In the genomic region with DNA sequence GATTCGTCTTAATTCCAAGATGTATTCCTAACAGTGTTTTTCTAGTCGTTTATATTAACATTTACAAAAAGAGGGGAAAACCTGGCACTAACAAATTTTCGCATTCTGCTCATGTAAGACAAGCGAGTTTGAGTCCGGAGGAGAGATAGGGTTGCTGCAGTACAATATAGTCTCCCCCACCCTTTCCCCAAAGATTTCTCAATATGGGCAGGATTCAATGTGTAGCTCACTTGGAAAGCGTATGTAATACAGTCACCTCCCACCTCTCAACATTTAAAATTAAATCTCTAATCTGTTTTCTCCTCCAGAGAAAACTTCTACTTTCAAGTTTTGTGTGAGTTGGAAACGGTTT, we compare ENCODE assay signal across 8 cellular contexts. TPM values are rescaled to one million over a fixed set of nuclear protein-coding genes. Genes with fewer than 3 reads are reported as not detected.
DNase-seq lines count a peak whose midpoint lies in the region; ATAC-seq and TF ChIP-seq lines count a peak whose summit lies in the region.

No MANE protein-coding gene starts in this region.

- H3K4me1 Mint-ChIP-seq in GM23338 = peaks cover 25% of the 10 kb centered on the region
- peaks cover 8% of the 10 kb centered on the region for H3K4me1 Mint-ChIP-seq in memory B cell

- no peaks in the 10 kb centered on the region for H3K36me3 Mint-ChIP-seq in GM23338 (ENCODE audit: low read depth)
- no peaks in the 10 kb centered on the region for H3K36me3 Mint-ChIP-seq in memory B cell

- peaks cover 47% of the 10 kb centered on the region for H4K20me1 ChIP-seq in GM23338 (replicated peaks; ENCODE audit: insufficient read depth)
- H4K20me1 ChIP-seq in PC-9 (ENCODE audit: insufficient read depth) = no peaks in the 10 kb centered on the region

- H3K36me3 ChIP-seq in GM23338 (ENCODE audit: insufficient read depth) (no peaks in the 10 kb centered on the region), PC-9 (ENCODE audit: low read depth) (no peaks in the 10 kb centered on the region), vagina (no peaks in the 10 kb centered on the region)

- DNase-seq in GM23338 (ENCODE audit: low spot score) (peak; percentile 21), PC-9 (peak in 1 of 2 experiments; percentile 68), dermis microvascular lymphatic vessel endothelial cell (ENCODE audit: low read depth in 2 of 2) (peak; percentile 52 to 58), memory B cell (ENCODE audit: low spot score in 2 of 2) (no peak), vagina (ENCODE audit: extremely low spot score in 2 of 2) (no peak)
- DNase-seq in central memory CD4-positive, alpha-beta T cell = no peak

- peak; percentile 10 for ATAC-seq in GM23338
- peak; percentile 16 for ATAC-seq in memory B cell (ENCODE audit: low read depth)
- ATAC-seq in HG03520 (IDR thresholded peaks at IDR 0.05; ENCODE audit: unreplicated experiment) = no peak
- no peak for ATAC-seq in HG03439 (IDR thresholded peaks at IDR 0.05; ENCODE audit: unreplicated experiment)

- no peak for TF ChIP-seq POLR2A in vagina (IDR thresholded peaks at IDR 0.05)

- H3K27ac Mint-ChIP-seq in GM23338 = no peak overlapping the region
- H3K27ac Mint-ChIP-seq in memory B cell = peak overlapping the region; percentile 93

- H3K79me2 ChIP-seq in GM23338 (replicated peaks; ENCODE audit: insufficient read depth) (peaks cover 9% of the 10 kb centered on the region; the same call in 1 of the 2 replicates), PC-9 (ENCODE audit: low read depth) (peaks cover 67% of the 10 kb centered on the region)

- H3K9me3 Mint-ChIP-seq in GM23338 = no peaks in the 10 kb centered on the region
- H3K9me3 Mint-ChIP-seq in memory B cell = no peaks in the 10 kb centered on the region

- peaks cover 27% of the 10 kb centered on the region for H3K4me1 ChIP-seq in GM23338 (ENCODE audit: insufficient read depth)
- H3K4me1 ChIP-seq in PC-9 (replicated peaks; ENCODE audit: insufficient read depth) = peaks cover 65% of the 10 kb centered on the region
- H3K4me1 ChIP-seq in vagina = peaks cover 31% of the 10 kb centered on the region

- CTCF ChIA-PET in PC-9 (lab: Charles Lee) = interaction anchor here (1.1 kb wide), 1 partner anchor 31 kb away, joined by 4 read pairs; no protein-coding TSS in a partner anchor

- H3K27me3 ChIP-seq in GM23338 (ENCODE audit: insufficient read depth) = peaks cover 93% of the 10 kb centered on the region
- H3K27me3 ChIP-seq in PC-9 (ENCODE audit: insufficient read depth, low read depth) = no peaks in the 10 kb centered on the region
- H3K27me3 ChIP-seq in vagina = no peaks in the 10 kb centered on the region

- H3K9me2 ChIP-seq in GM23338 (ENCODE audit: insufficient read depth) (no peaks in the 10 kb centered on the region), PC-9 (ENCODE audit: insufficient read depth) (no peaks in the 10 kb centered on the region)

- peaks cover 13% of the 10 kb centered on the region for H3F3A ChIP-seq in GM23338 (replicated peaks; ENCODE audit: low read depth)
- H3F3A ChIP-seq in PC-9 (ENCODE audit: insufficient read depth, low read depth) = peaks cover 12% of the 10 kb centered on the region; the same call in 1 of the 2 replicates

- peak overlapping the region; percentile 64 for H3K4me3 Mint-ChIP-seq in GM23338
- peak overlapping the region; percentile 81 for H3K4me3 Mint-ChIP-seq in memory B cell

- POLR2A ChIA-PET in PC-9 (lab: Charles Lee; ENCODE audit: unreplicated experiment) = interaction anchor here (0.5 to 1.4 kb wide), 5 partner anchors 11 to 283 kb away, joined by 3 to 13 read pairs (median 5); no protein-coding TSS in a partner anchor

- H3K27ac ChIP-seq in GM23338 (ENCODE audit: low read depth) (0 out of 2 replicates have a peak overlapping the region, but pooled peaks have one; percentile 46), PC-9 (peak overlapping the region; percentile 60), vagina (peak overlapping the region; percentile 94)

- TF ChIP-seq CTCF in GM23338 (conservative IDR thresholded peaks at IDR 0.05; ENCODE audit: low read depth in 2 of 2) = no peak
- TF ChIP-seq CTCF in PC-9 (conservative IDR thresholded peaks at IDR 0.05) = no peak
- no peak for TF ChIP-seq CTCF in vagina (IDR thresholded peaks at IDR 0.05)

- TSS peak; percentile 65 for BruUV-seq in PC-9 (replicated peaks; lab: Mats Ljungman, UMichigan)

- H3K9me3 ChIP-seq in PC-9 (ENCODE audit: insufficient read depth, low read depth) (no peaks in the 10 kb centered on the region), vagina (no peaks in the 10 kb centered on the region)

- intact Hi-C loops in PC-9 (cut with micrococcal nuclease; ENCODE audit: unreplicated experiment) (loop anchor here (2.0 kb wide), 2 partner anchors 15 to 27 kb away; no protein-coding TSS in a partner anchor), vagina (cut with DNase I) (loop anchor here (10.0 kb wide), 1 partner anchor 69 kb away; no protein-coding TSS in a partner anchor)

- H3K4me3 ChIP-seq in GM23338 (peak overlapping the region; percentile 51), PC-9 (peak overlapping the region; percentile 65), vagina (peak overlapping the region; percentile 71 to 83)

- H2AFZ ChIP-seq in GM23338 = no peak overlapping the region
- peak overlapping the region; percentile 89 for H2AFZ ChIP-seq in PC-9

- H3K4me2 ChIP-seq in GM23338 (peak overlapping the region; percentile 79), PC-9 (peak overlapping the region; percentile 81)

- H3K27me3 Mint-ChIP-seq in GM23338 (ENCODE audit: insufficient read depth, low read depth, poor library complexity) (peaks cover 50% of the 10 kb centered on the region), memory B cell (no peaks in the 10 kb centered on the region)

TF ChIP-seq in GM23338, 12 proteins besides CTCF, POLR2A, EP300 and RAD21 (continues in another document):
- TF ChIP-seq, protein P1, sequence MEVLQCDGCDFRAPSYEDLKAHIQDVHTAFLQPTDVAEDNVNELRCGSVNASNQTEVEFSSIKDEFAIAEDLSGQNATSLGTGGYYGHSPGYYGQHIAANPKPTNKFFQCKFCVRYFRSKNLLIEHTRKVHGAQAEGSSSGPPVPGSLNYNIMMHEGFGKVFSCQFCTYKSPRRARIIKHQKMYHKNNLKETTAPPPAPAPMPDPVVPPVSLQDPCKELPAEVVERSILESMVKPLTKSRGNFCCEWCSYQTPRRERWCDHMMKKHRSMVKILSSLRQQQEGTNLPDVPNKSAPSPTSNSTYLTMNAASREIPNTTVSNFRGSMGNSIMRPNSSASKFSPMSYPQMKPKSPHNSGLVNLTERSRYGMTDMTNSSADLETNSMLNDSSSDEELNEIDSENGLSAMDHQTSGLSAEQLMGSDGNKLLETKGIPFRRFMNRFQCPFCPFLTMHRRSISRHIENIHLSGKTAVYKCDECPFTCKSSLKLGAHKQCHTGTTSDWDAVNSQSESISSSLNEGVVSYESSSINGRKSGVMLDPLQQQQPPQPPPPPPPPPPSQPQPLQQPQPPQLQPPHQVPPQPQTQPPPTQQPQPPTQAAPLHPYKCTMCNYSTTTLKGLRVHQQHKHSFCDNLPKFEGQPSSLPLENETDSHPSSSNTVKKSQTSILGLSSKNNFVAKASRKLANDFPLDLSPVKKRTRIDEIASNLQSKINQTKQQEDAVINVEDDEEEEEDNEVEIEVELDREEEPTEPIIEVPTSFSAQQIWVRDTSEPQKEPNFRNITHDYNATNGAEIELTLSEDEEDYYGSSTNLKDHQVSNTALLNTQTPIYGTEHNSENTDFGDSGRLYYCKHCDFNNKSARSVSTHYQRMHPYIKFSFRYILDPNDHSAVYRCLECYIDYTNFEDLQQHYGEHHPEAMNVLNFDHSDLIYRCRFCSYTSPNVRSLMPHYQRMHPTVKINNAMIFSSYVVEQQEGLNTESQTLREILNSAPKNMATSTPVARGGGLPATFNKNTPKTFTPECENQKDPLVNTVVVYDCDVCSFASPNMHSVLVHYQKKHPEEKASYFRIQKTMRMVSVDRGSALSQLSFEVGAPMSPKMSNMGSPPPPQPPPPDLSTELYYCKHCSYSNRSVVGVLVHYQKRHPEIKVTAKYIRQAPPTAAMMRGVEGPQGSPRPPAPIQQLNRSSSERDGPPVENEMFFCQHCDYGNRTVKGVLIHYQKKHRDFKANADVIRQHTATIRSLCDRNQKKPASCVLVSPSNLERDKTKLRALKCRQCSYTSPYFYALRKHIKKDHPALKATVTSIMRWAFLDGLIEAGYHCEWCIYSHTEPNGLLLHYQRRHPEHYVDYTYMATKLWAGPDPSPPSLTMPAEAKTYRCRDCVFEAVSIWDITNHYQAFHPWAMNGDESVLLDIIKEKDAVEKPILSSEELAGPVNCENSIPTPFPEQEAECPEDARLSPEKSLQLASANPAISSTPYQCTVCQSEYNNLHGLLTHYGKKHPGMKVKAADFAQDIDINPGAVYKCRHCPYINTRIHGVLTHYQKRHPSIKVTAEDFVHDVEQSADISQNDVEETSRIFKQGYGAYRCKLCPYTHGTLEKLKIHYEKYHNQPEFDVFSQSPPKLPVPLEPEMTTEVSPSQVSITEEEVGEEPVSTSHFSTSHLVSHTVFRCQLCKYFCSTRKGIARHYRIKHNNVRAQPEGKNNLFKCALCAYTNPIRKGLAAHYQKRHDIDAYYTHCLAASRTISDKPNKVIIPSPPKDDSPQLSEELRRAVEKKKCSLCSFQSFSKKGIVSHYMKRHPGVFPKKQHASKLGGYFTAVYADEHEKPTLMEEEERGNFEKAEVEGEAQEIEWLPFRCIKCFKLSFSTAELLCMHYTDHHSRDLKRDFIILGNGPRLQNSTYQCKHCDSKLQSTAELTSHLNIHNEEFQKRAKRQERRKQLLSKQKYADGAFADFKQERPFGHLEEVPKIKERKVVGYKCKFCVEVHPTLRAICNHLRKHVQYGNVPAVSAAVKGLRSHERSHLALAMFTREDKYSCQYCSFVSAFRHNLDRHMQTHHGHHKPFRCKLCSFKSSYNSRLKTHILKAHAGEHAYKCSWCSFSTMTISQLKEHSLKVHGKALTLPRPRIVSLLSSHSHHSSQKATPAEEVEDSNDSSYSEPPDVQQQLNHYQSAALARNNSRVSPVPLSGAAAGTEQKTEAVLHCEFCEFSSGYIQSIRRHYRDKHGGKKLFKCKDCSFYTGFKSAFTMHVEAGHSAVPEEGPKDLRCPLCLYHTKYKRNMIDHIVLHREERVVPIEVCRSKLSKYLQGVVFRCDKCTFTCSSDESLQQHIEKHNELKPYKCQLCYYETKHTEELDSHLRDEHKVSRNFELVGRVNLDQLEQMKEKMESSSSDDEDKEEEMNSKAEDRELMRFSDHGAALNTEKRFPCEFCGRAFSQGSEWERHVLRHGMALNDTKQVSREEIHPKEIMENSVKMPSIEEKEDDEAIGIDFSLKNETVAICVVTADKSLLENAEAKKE (CRISPR knock-in tag; IDR thresholded peaks at IDR 0.05) = no peak
- TF ChIP-seq CREB1 (CRISPR knock-in tag; IDR thresholded peaks at IDR 0.05; ENCODE audit: low read depth) = no peak

RNA-seq across cellular contexts. Expression of a gene that starts 57.9 kb away (rescaled TPM):
- total RNA-seq in GM23338 (2014; rRNA removed; shearing (Covaris generic)) = 34.4 and 39.4 TPM in 2 replicates
- polyA plus RNA-seq in GM23338 (2016; fragmentation: Nextera tagmentation; extraction: Ambion mirVana) = 187 TPM in 2 replicates
- 96.8 and 98.9 TPM in 2 replicates for total RNA-seq in PC-9 (2021)
- total RNA-seq in dermis microvascular lymphatic vessel endothelial cell = 5.9 and 7.7 TPM in 2 replicates
- 21.4 TPM for total RNA-seq in vagina

Comparison
In these comparisons a context has a peak if more than half of its experiments do, and no peak if none do; other contexts are left out.
1. ATAC-seq: peak in GM23338 (single experiment) and memory B cell (single experiment); none in HG03520 (single experiment) and HG03439 (single experiment).
2. DNase-seq: peak in GM23338 (single experiment) and dermis microvascular lymphatic vessel endothelial cell (2 of 2); none in memory B cell (0 of 2), vagina (0 of 2) and central memory CD4-positive, alpha-beta T cell (single experiment).
3. Peak in every context shown above with its lines, with median percentiles within 50 percentile points of each other: H3K27ac ChIP-seq and H3K4me3 ChIP-seq.